Comparison of ENCODE assay signal across 36 cellular contexts in the genomic region with DNA sequence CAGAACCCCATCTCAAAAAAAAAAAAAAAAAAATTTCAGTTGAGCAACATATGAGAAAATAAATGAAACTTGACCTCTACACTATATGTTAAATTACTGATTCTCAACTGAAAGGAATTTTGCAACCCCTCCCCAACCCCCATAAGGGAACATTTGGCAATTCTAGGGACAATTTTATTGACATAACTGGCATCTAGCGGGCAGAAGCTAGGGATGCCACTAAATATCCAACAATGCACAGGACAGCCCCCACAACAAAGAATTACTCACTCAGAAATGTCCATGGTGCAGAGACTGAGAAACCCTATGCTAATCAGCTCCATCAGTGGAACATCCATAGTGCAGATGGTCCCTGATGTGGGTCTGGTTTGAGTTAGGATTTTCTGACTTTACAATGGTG.
"Had no signal": no experiment of that assay in that cellular context is flagged by ENCODE, and none has a peak within 500 bp of the region (broad histone marks: within the 10 kb centered on the region; RNA-seq: fewer than 3 reads in every experiment).

No MANE protein-coding gene starts in this region.

- DNase-seq: activated CD4-positive, alpha-beta memory T cell treated with anti-CD3 and anti-CD28 coated beads, Interleukin-2, amount 10 ng/mL, durations not matched to agents 7 days and 5 days; activated CD4-positive, alpha-beta T cell treated with anti-CD3 and anti-CD28 coated beads for 1 hour; activated CD4-positive, alpha-beta T cell treated with anti-CD3 and anti-CD28 coated beads for 36 hours; activated CD4-positive, alpha-beta T cell treated with anti-CD3 and anti-CD28 coated beads for 48 hours; activated CD4-positive, alpha-beta T cell treated with anti-CD3 and anti-CD28 coated beads, Interleukin-2, amount 10 ng/mL, durations not matched to agents 7 days and 5 days; activated CD4-positive, alpha-beta T cell treated with anti-CD3 and anti-CD28 coated beads, Interleukin-2, amount 50 U/mL, for 48 hours; activated CD4-positive, CD25-positive, alpha-beta regulatory T cell; activated CD8-positive, alpha-beta memory T cell treated with anti-CD3 and anti-CD28 coated beads for 24 hours; activated CD8-positive, alpha-beta memory T cell treated with anti-CD3 and anti-CD28 coated beads, Interleukin-2, amount 10 ng/mL, durations not matched to agents 7 days and 5 days; activated CD8-positive, alpha-beta memory T cell treated with anti-CD3 and anti-CD28 coated beads, Interleukin-2, amount 50 U/mL, for 48 hours; activated CD8-positive, alpha-beta T cell treated with anti-CD3 and anti-CD28 coated beads, Interleukin-2, amount 10 ng/mL, durations not matched to agents 7 days and 5 days; activated effector memory CD4-positive, alpha-beta T cell treated with Interleukin-2 at 50 U/mL for 16 hours; activated gamma-delta T cell; activated naive CD4-positive, alpha-beta T cell treated with anti-CD3 and anti-CD28 coated beads, Interleukin-2, amount 10 ng/mL, durations not matched to agents 7 days and 5 days; activated naive CD4-positive, alpha-beta T cell treated with Interleukin-2 at 50 U/mL for 16 hours; activated naive CD8-positive, alpha-beta T cell treated with anti-CD3 and anti-CD28 coated beads, Interleukin-2, amount 10 ng/mL, durations not matched to agents 7 days and 5 days; activated naive CD8-positive, alpha-beta T cell treated with anti-CD3 and anti-CD28 coated beads, Interleukin-2, amount 50 U/mL, for 24 hours; activated T-cell treated with anti-CD3 and anti-CD28 coated beads, Interleukin-2, amount 50 U/mL, for 24 hours; activated T-cell treated with anti-CD3 and anti-CD28 coated beads, Interleukin-2, amount 50 U/mL, for 48 hours; amygdala; anterior cingulate cortex; body of pancreas; brain microvascular endothelial cell; central memory CD4-positive, alpha-beta T cell; T-helper 1 cell; T-helper 2 cell; T-helper 9 cell; WERI-Rb-1 had no signal

- H3K4me3 ChIP-seq: ascending aorta, body of pancreas, breast epithelium had no signal

- H3K36me3 ChIP-seq: ascending aorta, brain microvascular endothelial cell, breast epithelium, WERI-Rb-1 had no signal

- H3K27ac Mint-ChIP-seq: activated CD4-positive, alpha-beta memory T cell treated with anti-CD3 and anti-CD28 coated beads, Interleukin-2, amount 10 ng/mL, durations not matched to agents 7 days and 5 days; activated CD4-positive, alpha-beta T cell treated with anti-CD3 and anti-CD28 coated beads for 36 hours; activated CD4-positive, alpha-beta T cell treated with anti-CD3 and anti-CD28 coated beads, Interleukin-2, amount 10 ng/mL, durations not matched to agents 7 days and 5 days; activated CD8-positive, alpha-beta memory T cell treated with anti-CD3 and anti-CD28 coated beads, Interleukin-2, amount 10 ng/mL, durations not matched to agents 7 days and 5 days; activated CD8-positive, alpha-beta T cell treated with anti-CD3 and anti-CD28 coated beads, Interleukin-2, amount 10 ng/mL, durations not matched to agents 7 days and 5 days; activated naive CD4-positive, alpha-beta T cell treated with anti-CD3 and anti-CD28 coated beads, Interleukin-2, amount 10 ng/mL, durations not matched to agents 7 days and 5 days; activated naive CD4-positive, alpha-beta T cell treated with anti-CD3 and anti-CD28 coated beads, Interleukin-2, amount 50 U/mL, for 24 hours; activated naive CD8-positive, alpha-beta T cell; activated naive CD8-positive, alpha-beta T cell treated with anti-CD3 and anti-CD28 coated beads, Interleukin-2, amount 10 ng/mL, durations not matched to agents 7 days and 5 days; activated naive CD8-positive, alpha-beta T cell treated with anti-CD3 and anti-CD28 coated beads, Interleukin-2, amount 50 U/mL, for 24 hours; activated T-cell treated with anti-CD3 and anti-CD28 coated beads, Interleukin-2, amount 50 U/mL, for 24 hours; activated T-helper 2 cell treated with anti-CD3 and anti-CD28 coated beads, Interferon-gamma antibody, Interleukin-2, Interleukin-4, amounts not matched to agents 10 μg/mL and 5 μg/mL and 100 μg/mL, durations not matched to agents 14 hours and 24 hours and 36 hours; T-helper 1 cell treated with Interleukin-12 subunit alpha and Interleukin-12 subunit beta and Interleukin-4 antibody, amounts not matched to agents 30 μg/mL and 1 μg/mL, for 36 hours; T-helper 2 cell treated with Interferon-gamma antibody and Interleukin-4, amounts not matched to agents 5 μg/mL and 100 μg/mL, for 36 hours; WTC11 had no signal

- H3K27me3 ChIP-seq: ascending aorta, body of pancreas, brain microvascular endothelial cell, breast epithelium had no signal

- H3K27me3 Mint-ChIP-seq: activated CD4-positive, alpha-beta memory T cell treated with anti-CD3 and anti-CD28 coated beads, Interleukin-2, amount 10 ng/mL, durations not matched to agents 7 days and 5 days; activated CD4-positive, alpha-beta T cell treated with anti-CD3 and anti-CD28 coated beads for 36 hours; activated CD4-positive, alpha-beta T cell treated with anti-CD3 and anti-CD28 coated beads, Interleukin-2, amount 10 ng/mL, durations not matched to agents 7 days and 5 days; activated CD8-positive, alpha-beta memory T cell treated with anti-CD3 and anti-CD28 coated beads, Interleukin-2, amount 10 ng/mL, durations not matched to agents 7 days and 5 days; activated naive CD4-positive, alpha-beta T cell treated with anti-CD3 and anti-CD28 coated beads, Interleukin-2, amount 50 U/mL, for 24 hours; activated naive CD8-positive, alpha-beta T cell; activated naive CD8-positive, alpha-beta T cell treated with anti-CD3 and anti-CD28 coated beads, Interleukin-2, amount 10 ng/mL, durations not matched to agents 7 days and 5 days; activated naive CD8-positive, alpha-beta T cell treated with anti-CD3 and anti-CD28 coated beads, Interleukin-2, amount 50 U/mL, for 24 hours; activated T-cell treated with anti-CD3 and anti-CD28 coated beads, Interleukin-2, amount 50 U/mL, for 24 hours had no signal

- H3K9me3 Mint-ChIP-seq: activated CD4-positive, alpha-beta memory T cell treated with anti-CD3 and anti-CD28 coated beads, Interleukin-2, amount 10 ng/mL, durations not matched to agents 7 days and 5 days; activated CD4-positive, alpha-beta T cell treated with anti-CD3 and anti-CD28 coated beads, Interleukin-2, amount 10 ng/mL, durations not matched to agents 7 days and 5 days; activated naive CD4-positive, alpha-beta T cell treated with anti-CD3 and anti-CD28 coated beads, Interleukin-2, amount 10 ng/mL, durations not matched to agents 7 days and 5 days; activated naive CD4-positive, alpha-beta T cell treated with anti-CD3 and anti-CD28 coated beads, Interleukin-2, amount 50 U/mL, for 24 hours; activated naive CD8-positive, alpha-beta T cell treated with anti-CD3 and anti-CD28 coated beads, Interleukin-2, amount 10 ng/mL, durations not matched to agents 7 days and 5 days; activated naive CD8-positive, alpha-beta T cell treated with anti-CD3 and anti-CD28 coated beads, Interleukin-2, amount 50 U/mL, for 24 hours; activated T-cell treated with anti-CD3 and anti-CD28 coated beads, Interleukin-2, amount 50 U/mL, for 24 hours; activated T-helper 2 cell treated with anti-CD3 and anti-CD28 coated beads, Interferon-gamma antibody, Interleukin-2, Interleukin-4, amounts not matched to agents 10 μg/mL and 5 μg/mL and 100 μg/mL, durations not matched to agents 14 hours and 24 hours and 36 hours; T-helper 1 cell treated with Interleukin-12 subunit alpha and Interleukin-12 subunit beta and Interleukin-4 antibody, amounts not matched to agents 30 μg/mL and 1 μg/mL, for 36 hours; T-helper 2 cell treated with Interferon-gamma antibody and Interleukin-4, amounts not matched to agents 5 μg/mL and 100 μg/mL, for 36 hours; WTC11 had no signal

- H3K9me3 ChIP-seq: body of pancreas, breast epithelium had no signal

- H3K27ac ChIP-seq: ascending aorta, body of pancreas, brain microvascular endothelial cell, breast epithelium, WERI-Rb-1 had no signal

- H3K4me1 ChIP-seq: ascending aorta, body of pancreas, breast epithelium had no signal

- H3K36me3 Mint-ChIP-seq: activated naive CD4-positive, alpha-beta T cell treated with anti-CD3 and anti-CD28 coated beads, Interleukin-2, amount 10 ng/mL, durations not matched to agents 7 days and 5 days; activated naive CD8-positive, alpha-beta T cell treated with anti-CD3 and anti-CD28 coated beads, Interleukin-2, amount 10 ng/mL, durations not matched to agents 7 days and 5 days; WTC11 had no signal

- H3K4me3 Mint-ChIP-seq: activated CD4-positive, alpha-beta memory T cell treated with anti-CD3 and anti-CD28 coated beads, Interleukin-2, amount 10 ng/mL, durations not matched to agents 7 days and 5 days; activated CD4-positive, alpha-beta T cell treated with anti-CD3 and anti-CD28 coated beads for 36 hours; activated CD4-positive, alpha-beta T cell treated with anti-CD3 and anti-CD28 coated beads, Interleukin-2, amount 10 ng/mL, durations not matched to agents 7 days and 5 days; activated CD8-positive, alpha-beta memory T cell treated with anti-CD3 and anti-CD28 coated beads, Interleukin-2, amount 10 ng/mL, durations not matched to agents 7 days and 5 days; activated CD8-positive, alpha-beta T cell treated with anti-CD3 and anti-CD28 coated beads, Interleukin-2, amount 10 ng/mL, durations not matched to agents 7 days and 5 days; activated naive CD4-positive, alpha-beta T cell treated with anti-CD3 and anti-CD28 coated beads, Interleukin-2, amount 10 ng/mL, durations not matched to agents 7 days and 5 days; activated naive CD4-positive, alpha-beta T cell treated with anti-CD3 and anti-CD28 coated beads, Interleukin-2, amount 50 U/mL, for 24 hours; activated naive CD8-positive, alpha-beta T cell; activated naive CD8-positive, alpha-beta T cell treated with anti-CD3 and anti-CD28 coated beads, Interleukin-2, amount 10 ng/mL, durations not matched to agents 7 days and 5 days; activated naive CD8-positive, alpha-beta T cell treated with anti-CD3 and anti-CD28 coated beads, Interleukin-2, amount 50 U/mL, for 24 hours; activated T-cell treated with anti-CD3 and anti-CD28 coated beads, Interleukin-2, amount 50 U/mL, for 24 hours; T-helper 1 cell treated with Interleukin-12 subunit alpha and Interleukin-12 subunit beta and Interleukin-4 antibody, amounts not matched to agents 30 μg/mL and 1 μg/mL, for 36 hours; T-helper 2 cell treated with Interferon-gamma antibody and Interleukin-4, amounts not matched to agents 5 μg/mL and 100 μg/mL, for 36 hours; WTC11 had no signal

- H3K4me1 Mint-ChIP-seq: activated CD4-positive, alpha-beta memory T cell treated with anti-CD3 and anti-CD28 coated beads, Interleukin-2, amount 10 ng/mL, durations not matched to agents 7 days and 5 days; activated CD4-positive, alpha-beta T cell treated with anti-CD3 and anti-CD28 coated beads for 36 hours; activated CD4-positive, alpha-beta T cell treated with anti-CD3 and anti-CD28 coated beads, Interleukin-2, amount 10 ng/mL, durations not matched to agents 7 days and 5 days; activated CD8-positive, alpha-beta memory T cell treated with anti-CD3 and anti-CD28 coated beads, Interleukin-2, amount 10 ng/mL, durations not matched to agents 7 days and 5 days; activated naive CD4-positive, alpha-beta T cell treated with anti-CD3 and anti-CD28 coated beads, Interleukin-2, amount 10 ng/mL, durations not matched to agents 7 days and 5 days; activated naive CD4-positive, alpha-beta T cell treated with anti-CD3 and anti-CD28 coated beads, Interleukin-2, amount 50 U/mL, for 24 hours; activated naive CD8-positive, alpha-beta T cell treated with anti-CD3 and anti-CD28 coated beads, Interleukin-2, amount 10 ng/mL, durations not matched to agents 7 days and 5 days; activated naive CD8-positive, alpha-beta T cell treated with anti-CD3 and anti-CD28 coated beads, Interleukin-2, amount 50 U/mL, for 24 hours; WTC11 had no signal
